30 cellular contexts compared by ENCODE assay signal in the genomic region with DNA sequence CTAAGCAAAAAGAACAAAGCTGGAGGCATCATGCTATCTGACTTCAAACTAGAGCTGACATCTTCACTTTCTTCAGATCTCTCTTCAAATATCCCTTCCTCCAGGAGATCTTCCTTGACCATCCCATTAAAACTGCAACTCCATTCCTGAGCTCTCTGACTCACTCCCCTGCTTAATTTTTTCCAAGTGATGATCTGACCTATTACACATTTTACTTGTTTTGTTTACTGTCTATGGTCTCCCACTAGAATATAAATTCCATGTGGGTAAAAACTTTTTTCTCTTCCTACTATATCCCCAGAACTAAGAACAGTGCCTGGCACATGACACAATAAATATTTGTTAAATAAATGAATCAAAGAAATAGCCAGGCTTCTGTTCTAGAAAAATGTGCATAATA.
DNase-seq lines count a peak whose midpoint lies in the region; ATAC-seq and TF ChIP-seq lines count a peak whose summit lies in the region.
"Had no signal": no experiment of that assay in that cellular context is flagged by ENCODE, and none has a peak within 500 bp of the region (broad histone marks: within the 10 kb centered on the region; RNA-seq: fewer than 3 reads in every experiment).

No MANE protein-coding gene starts in this region.

- H4K91ac ChIP-seq in mesenchymal stem cell (ENCODE audit: low read length), result no peak overlapping the region

- H2BK120ac ChIP-seq in mesenchymal stem cell (ENCODE audit: low read depth, low read length), result no peak overlapping the region
- H2BK120ac ChIP-seq in mesendoderm (ENCODE audit: low read depth, low read length), result no peak overlapping the region

- no peak for ATAC-seq in HG02588 (IDR thresholded peaks at IDR 0.05; ENCODE audit: unreplicated experiment)
- no peak for ATAC-seq in stimulated activated naive CD8-positive, alpha-beta T cell treated with anti-CD3 and anti-CD28 coated beads, Interleukin-15, Interleukin-2, amounts not matched to agents 100 U/mL and 50 U/mL, for 24 hours
- ATAC-seq: left lung; naive thymus-derived CD8-positive, alpha-beta T cell had no signal

- H4K5ac ChIP-seq in mesendoderm (ENCODE audit: low read length), result no peak overlapping the region

- H3K79me2 ChIP-seq in mesendoderm (ENCODE audit: control insufficient read depth, insufficient read depth, low read length), result no peaks in the 10 kb centered on the region

- H3K23ac ChIP-seq in mesenchymal stem cell (ENCODE audit: low read length in 2 of 2) (no peak overlapping the region), mesendoderm (ENCODE audit: low read length) (no peak overlapping the region)

- no peak for TF ChIP-seq CTCF in AG09319 (IDR thresholded peaks at IDR 0.05; ENCODE audit: low read depth, low read length)

- no peak overlapping the region for H2BK12ac ChIP-seq in mesenchymal stem cell (ENCODE audit: low read length in 2 of 2)

- H3K36me3 ChIP-seq in mesenchymal stem cell (ENCODE audit: control insufficient read depth in 1 of 2, insufficient read depth in 2 of 2, low read depth in 1 of 2, low read length in 2 of 2), result peaks cover 0 to 33% of the 10 kb centered on the region in 2 experiments
- no peaks in the 10 kb centered on the region for H3K36me3 ChIP-seq in mesendoderm (ENCODE audit: control insufficient read depth, insufficient read depth, low read length)
- H3K36me3 ChIP-seq: esophagus muscularis mucosa, left lung, Peyer's patch, tibial artery had no signal

- H3K4ac ChIP-seq in mesenchymal stem cell (ENCODE audit: low read depth in 1 of 2, low read length in 2 of 2), result no peak overlapping the region
- H3K4ac ChIP-seq in mesendoderm (ENCODE audit: low read depth, low read length), result no peak overlapping the region

- no peak overlapping the region for H2BK5ac ChIP-seq in mesenchymal stem cell (ENCODE audit: low read depth, low read length, poor library complexity, severe bottlenecking)
- H2BK5ac ChIP-seq in mesendoderm (ENCODE audit: low read length), result no peak overlapping the region

- no peak overlapping the region for H2AFZ ChIP-seq in mesenchymal stem cell (ENCODE audit: low read depth, low read length)

- H2AK5ac ChIP-seq in mesenchymal stem cell (ENCODE audit: low read length, severe bottlenecking), result no peak overlapping the region
- H2AK5ac ChIP-seq in mesendoderm (ENCODE audit: low read length), result no peak overlapping the region

- no peak overlapping the region for H3K4me2 ChIP-seq in mesenchymal stem cell (ENCODE audit: low read length, poor library complexity, severe bottlenecking)
- H3K4me2 ChIP-seq in mesendoderm (ENCODE audit: low read length), result no peak overlapping the region

- peak overlapping the region; percentile 31 for H3K9ac ChIP-seq in mesenchymal stem cell (ENCODE audit: low read length)
- H3K9ac ChIP-seq in mesendoderm (ENCODE audit: low read length), result no peak overlapping the region

- H3K4me3 ChIP-seq in mesenchymal stem cell (ENCODE audit: insufficient read depth in 1 of 2, low read depth in 1 of 2, low read length in 2 of 2), result no peak overlapping the region
- H3K4me3 ChIP-seq in mesendoderm (ENCODE audit: low read length), result no peak overlapping the region
- H3K4me3 ChIP-seq: esophagus muscularis mucosa, left lung, Peyer's patch, tibial artery had no signal

- no peaks in the 10 kb centered on the region for H3K27me3 ChIP-seq in mesenchymal stem cell (ENCODE audit: control insufficient read depth in 1 of 2, insufficient read depth in 1 of 2, low read length in 2 of 2)
- no peaks in the 10 kb centered on the region for H3K27me3 ChIP-seq in mesendoderm (ENCODE audit: insufficient read depth, low read length, poor library complexity)
- H3K27me3 ChIP-seq: esophagus muscularis mucosa, left lung, Peyer's patch, tibial artery had no signal

- H4K8ac ChIP-seq in mesenchymal stem cell (ENCODE audit: low read length) (no peak overlapping the region), mesendoderm (ENCODE audit: low read depth, low read length) (no peak overlapping the region)

- H3K14ac ChIP-seq in mesenchymal stem cell (ENCODE audit: low read length in 2 of 2), result no peak overlapping the region

- H3K18ac ChIP-seq in mesenchymal stem cell (ENCODE audit: low read depth in 1 of 2, low read length in 2 of 2) (no peak overlapping the region), mesendoderm (ENCODE audit: low read length) (no peak overlapping the region)

- H2BK15ac ChIP-seq in mesenchymal stem cell (ENCODE audit: low read depth, poor library complexity, severe bottlenecking), result no peak overlapping the region
- no peak overlapping the region for H2BK15ac ChIP-seq in mesendoderm (replicated peaks; ENCODE audit: low read depth)

- no peaks in the 10 kb centered on the region for H3K4me1 ChIP-seq in mesenchymal stem cell (ENCODE audit: control insufficient read depth, insufficient read depth, low read depth, low read length)
- peaks cover 5% of the 10 kb centered on the region for H3K4me1 ChIP-seq in mesendoderm (ENCODE audit: control insufficient read depth, low read depth, low read length)
- H3K4me1 ChIP-seq: left lung, Peyer's patch had no signal

- H3K27ac ChIP-seq in mesenchymal stem cell (ENCODE audit: low read length, poor library complexity, severe bottlenecking) (no peak overlapping the region), mesendoderm (ENCODE audit: low read depth, low read length) (no peak overlapping the region)
- H3K27ac ChIP-seq: C4-2B, esophagus muscularis mucosa, left lung, Peyer's patch, tibial artery had no signal

- H3K79me1 ChIP-seq in mesenchymal stem cell (replicated peaks; ENCODE audit: low read length, poor library complexity, severe bottlenecking) (no peaks in the 10 kb centered on the region), mesendoderm (ENCODE audit: low read length) (no peaks in the 10 kb centered on the region)

- peak; percentile 19 for DNase-seq in AG09319 (ENCODE audit: extremely low read depth, low read depth)
- peak; percentile 54 for DNase-seq in GM04504 (ENCODE audit: low read depth)
- DNase-seq in amniotic epithelial cell (ENCODE audit: low read depth), result peak; percentile 36
- DNase-seq in mesenchymal stem cell, result no peak
- DNase-seq in stimulated activated naive CD8-positive, alpha-beta T cell treated with anti-CD3 and anti-CD28 coated beads, Interleukin-15, Interleukin-2, amounts not matched to agents 100 U/mL and 50 U/mL, for 24 hours, result no peak
- DNase-seq in activated effector memory CD4-positive, alpha-beta T cell treated with Interleukin-2 at 50 U/mL for 16 hours, result no peak
- no peak for DNase-seq in mesendoderm
- DNase-seq: activated CD4-positive, alpha-beta memory T cell treated with anti-CD3 and anti-CD28 coated beads for 36 hours; activated CD4-positive, CD25-positive, alpha-beta regulatory T cell; activated CD8-positive, alpha-beta memory T cell treated with anti-CD3 and anti-CD28 coated beads, Interleukin-2, amount 50 U/mL, for 4 hours; activated naive CD4-positive, alpha-beta T cell treated with anti-CD3 and anti-CD28 coated beads, Interleukin-2, amount 10 ng/mL, durations not matched to agents 7 days and 5 days; anterior cingulate cortex; caudate nucleus; endodermal cell; GOT3; hypothalamus; immature natural killer cell; IMR-90; left lung; naive thymus-derived CD8-positive, alpha-beta T cell; NCI-H1105; NCI-H187 treated with DMSO at 0.1 percent for 48 hours; NCI-H526 treated with DMSO at 0.1 percent for 48 hours; nucleus accumbens; Peyer's patch; SIG-M5; tibial artery had no signal

- no peaks in the 10 kb centered on the region for H3K9me3 ChIP-seq in mesenchymal stem cell (ENCODE audit: control insufficient read depth, low read length)
- H3K9me3 ChIP-seq: esophagus muscularis mucosa, Peyer's patch, tibial artery had no signal

- H3K56ac ChIP-seq in mesendoderm (ENCODE audit: low read length), result no peak overlapping the region

Comparison
In these comparisons a context has a peak if more than half of its experiments do, and no peak if none do; other contexts are left out.
1. DNase-seq: peak in AG09319 (single experiment), GM04504 (single experiment) and amniotic epithelial cell (single experiment); none in mesenchymal stem cell (single experiment), stimulated activated naive CD8-positive, alpha-beta T cell treated with anti-CD3 and anti-CD28 coated beads, Interleukin-15, Interleukin-2, amounts not matched to agents 100 U/mL and 50 U/mL, for 24 hours (single experiment), activated effector memory CD4-positive, alpha-beta T cell treated with Interleukin-2 at 50 U/mL for 16 hours (single experiment) and mesendoderm (single experiment).